23 cellular contexts compared by ENCODE assay signal in the genomic region with DNA sequence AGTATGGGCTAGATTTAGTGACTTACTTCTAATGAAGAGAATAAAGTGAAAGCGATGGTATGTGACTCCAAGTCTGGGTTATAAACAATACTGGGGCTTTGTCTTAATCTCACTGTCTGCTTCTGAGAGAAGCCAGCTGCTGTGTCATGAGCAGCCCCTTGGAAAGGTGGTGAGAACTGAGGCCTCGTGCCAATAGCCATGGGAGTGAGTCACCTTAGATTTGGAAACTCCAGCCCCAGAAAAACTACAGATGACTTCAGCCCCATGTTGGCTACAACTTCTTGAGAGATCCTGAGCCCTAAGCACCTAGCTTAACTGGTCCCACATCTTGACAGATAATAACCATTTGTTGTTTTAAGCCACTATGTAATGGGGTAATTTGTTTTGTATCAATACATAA.
"Had no signal": no experiment of that assay in that cellular context is flagged by ENCODE, and none has a peak within 500 bp of the region (broad histone marks: within the 10 kb centered on the region; RNA-seq: fewer than 3 reads in every experiment).

No MANE protein-coding gene starts in this region.

- DNase-seq: activated B cell treated with CpG ODN at 0.5 μM for 24 hours; activated CD4-positive, alpha-beta T cell treated with anti-CD3 and anti-CD28 coated beads for 36 hours; activated CD4-positive, alpha-beta T cell treated with anti-CD3 and anti-CD28 coated beads, Interleukin-2, amount 50 U/mL, for 4 hours; activated CD8-positive, alpha-beta memory T cell treated with anti-CD3 and anti-CD28 coated beads for 24 hours; activated CD8-positive, alpha-beta memory T cell treated with anti-CD3 and anti-CD28 coated beads, Interleukin-2, amount 50 U/mL, for 4 hours; activated T-cell treated with anti-CD3 and anti-CD28 coated beads, Interleukin-2, amount 50 U/mL, for 24 hours; adrenal gland; brain microvascular endothelial cell; dorsolateral prefrontal cortex; effector memory CD8-positive, alpha-beta T cell; hippocampal formation; left ventricle myocardium superior; midbrain; natural killer cell; retina; sigmoid colon; stimulated activated CD4-positive, alpha-beta T cell treated with anti-CD3 and anti-CD28 coated beads, Interleukin-15, amount 100 ng/mL, for 24 hours; stomach; T-helper 9 cell had no signal

- H3K27me3 ChIP-seq: adrenal gland, ascending aorta, brain microvascular endothelial cell, sigmoid colon, suprapubic skin, tibial nerve had no signal

- H3K36me3 ChIP-seq: adrenal gland, ascending aorta, brain microvascular endothelial cell, sigmoid colon, stomach, suprapubic skin, tibial nerve had no signal

- H3K27ac ChIP-seq: adrenal gland, ascending aorta, brain microvascular endothelial cell, dorsolateral prefrontal cortex, sigmoid colon, stomach, suprapubic skin, tibial nerve had no signal

- H3K4me1 ChIP-seq: adrenal gland, ascending aorta, sigmoid colon, stomach, suprapubic skin, tibial nerve had no signal

- H3K4me2 ChIP-seq: smooth muscle cell had no signal

- H3K9me3 ChIP-seq: adrenal gland, ascending aorta had no signal

- H3K4me3 ChIP-seq: adrenal gland, ascending aorta, dorsolateral prefrontal cortex, sigmoid colon, smooth muscle cell, stomach, suprapubic skin, tibial nerve had no signal
